8 cellular contexts compared by ENCODE assay signal in the genomic region with DNA sequence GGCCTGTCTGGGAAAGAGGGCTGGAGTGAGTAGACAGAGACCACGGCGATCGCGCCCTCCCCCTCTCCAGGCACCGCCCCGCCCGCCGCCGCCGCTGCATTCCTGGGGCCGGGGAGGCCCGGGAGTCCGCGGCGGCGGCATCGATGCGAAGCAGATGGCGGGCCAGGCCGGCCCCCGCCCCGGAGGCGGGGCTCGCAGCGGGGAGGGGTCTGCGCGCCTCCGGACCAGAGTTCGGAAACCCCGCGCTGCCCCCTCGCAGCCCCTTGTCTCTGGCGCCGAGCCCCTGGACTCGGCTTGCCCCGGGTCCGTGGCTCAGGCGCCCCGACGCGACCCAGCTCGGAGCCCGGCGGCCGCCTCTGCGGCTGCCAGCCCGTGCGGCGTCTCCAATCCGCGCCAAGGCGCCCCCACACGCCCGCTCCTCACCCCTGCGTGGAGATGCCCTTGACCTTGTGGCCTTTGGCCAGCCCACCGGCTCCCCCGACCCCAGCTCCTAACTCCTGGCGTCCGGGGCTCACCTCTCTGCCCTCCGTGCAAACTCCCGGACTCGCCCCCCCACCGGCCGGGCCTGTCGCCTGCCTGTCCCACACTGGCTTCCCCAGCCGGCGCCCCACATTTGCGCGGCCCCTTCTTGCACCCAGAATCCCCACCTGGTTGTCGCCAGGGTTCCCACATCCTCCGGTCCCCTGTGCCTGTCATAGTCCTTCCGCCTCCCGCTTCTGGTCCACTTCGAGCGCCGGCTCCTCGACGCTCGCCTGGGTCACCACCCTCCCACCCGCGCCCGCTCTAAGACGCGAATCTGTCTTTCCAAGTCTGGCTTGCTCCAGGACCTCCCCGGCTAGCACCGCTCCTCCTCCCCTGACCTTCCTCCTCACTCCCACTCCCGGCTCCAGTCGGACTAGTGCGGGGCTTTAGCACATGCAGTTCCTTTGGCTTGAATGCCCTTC. TPM values are rescaled to one million over a fixed set of nuclear protein-coding genes. Genes with fewer than 3 reads are reported as not detected.
DNase-seq lines count a peak whose midpoint lies in the region; ATAC-seq and TF ChIP-seq lines count a peak whose summit lies in the region.

No MANE protein-coding gene starts in this region.

- peak overlapping the region; percentile 25 for H3K4me3 Mint-ChIP-seq in activated CD4-positive, alpha-beta memory T cell treated with anti-CD3 and anti-CD28 coated beads, Interleukin-2, amount 10 ng/mL, durations not matched to agents 7 days and 5 days

- peak overlapping the region; percentile 90 for H3K27ac ChIP-seq in left ventricle myocardium inferior (replicated peaks)

- H3K4me1 Mint-ChIP-seq in activated CD4-positive, alpha-beta memory T cell treated with anti-CD3 and anti-CD28 coated beads, Interleukin-2, amount 10 ng/mL, durations not matched to agents 7 days and 5 days, result peaks cover 13% of the 10 kb centered on the region

- no peaks in the 10 kb centered on the region for H3K36me3 ChIP-seq in left ventricle myocardium inferior

- DNase-seq in activated CD8-positive, alpha-beta memory T cell treated with anti-CD3 and anti-CD28 coated beads for 24 hours, result peak; percentile 72
- DNase-seq in activated CD8-positive, alpha-beta memory T cell treated with anti-CD3 and anti-CD28 coated beads, Interleukin-2, amount 50 U/mL, for 4 hours, result no peak
- no peak for DNase-seq in activated CD4-positive, alpha-beta memory T cell treated with anti-CD3 and anti-CD28 coated beads, Interleukin-2, amount 10 ng/mL, durations not matched to agents 7 days and 5 days
- DNase-seq in left ventricle myocardium inferior (no peak), retinal pigment epithelial cell (ENCODE audit: low read depth) (no peak), NCI-H1417 treated with DMSO at 0.1 percent for 48 hours (lab: John Stamatoyannopoulos, UW) (no peak)
- DNase-seq in effector CD8-positive, alpha-beta T cell (lab: John Stamatoyannopoulos, UW), result no peak

- peaks cover 36% of the 10 kb centered on the region for H3K27me3 ChIP-seq in left ventricle myocardium inferior (ENCODE audit: low read depth)

- ATAC-seq in HG03439 (IDR thresholded peaks at IDR 0.05; ENCODE audit: unreplicated experiment), result no peak

- H3K4me3 ChIP-seq in left ventricle myocardium inferior (peak overlapping the region; percentile 81), retinal pigment epithelial cell (ENCODE audit: low read length) (peak overlapping the region; percentile 58)

- H3K27ac Mint-ChIP-seq in activated CD4-positive, alpha-beta memory T cell treated with anti-CD3 and anti-CD28 coated beads, Interleukin-2, amount 10 ng/mL, durations not matched to agents 7 days and 5 days, result no peak overlapping the region

- no peaks in the 10 kb centered on the region for H3K9me3 ChIP-seq in left ventricle myocardium inferior (replicated peaks)

- POLR2A ChIA-PET in activated CD4-positive, alpha-beta memory T cell treated with anti-CD3 and anti-CD28 coated beads, Interleukin-2, amount 10 ng/mL, durations not matched to agents 7 days and 5 days (lab: Charles Lee), result no interaction called here

- intact Hi-C loops in left ventricle myocardium inferior (cut with micrococcal nuclease), result no loop called here

- H3K36me3 Mint-ChIP-seq in activated CD4-positive, alpha-beta memory T cell treated with anti-CD3 and anti-CD28 coated beads, Interleukin-2, amount 10 ng/mL, durations not matched to agents 7 days and 5 days (ENCODE audit: low read depth), result peaks cover 3% of the 10 kb centered on the region

- peaks cover 57% of the 10 kb centered on the region for H3K27me3 Mint-ChIP-seq in activated CD4-positive, alpha-beta memory T cell treated with anti-CD3 and anti-CD28 coated beads, Interleukin-2, amount 10 ng/mL, durations not matched to agents 7 days and 5 days

- peaks cover 48% of the 10 kb centered on the region for H3K4me1 ChIP-seq in left ventricle myocardium inferior

- H3K9me3 Mint-ChIP-seq in activated CD4-positive, alpha-beta memory T cell treated with anti-CD3 and anti-CD28 coated beads, Interleukin-2, amount 10 ng/mL, durations not matched to agents 7 days and 5 days, result no peaks in the 10 kb centered on the region

- CTCF ChIA-PET in activated CD4-positive, alpha-beta memory T cell treated with anti-CD3 and anti-CD28 coated beads, Interleukin-2, amount 10 ng/mL, durations not matched to agents 7 days and 5 days (lab: Charles Lee), result no interaction called here

- no peak for TF ChIP-seq CTCF in left ventricle myocardium inferior (IDR thresholded peaks at IDR 0.05; ENCODE audit: borderline replicate concordance)
- no peak for TF ChIP-seq CTCF in retinal pigment epithelial cell (conservative IDR thresholded peaks at IDR 0.05; ENCODE audit: low read depth, low read length)

RNA-seq across cellular contexts. Expression of a gene that starts 1.0 kb away (rescaled TPM):
- 1 to 10 TPM; 1.1 to 1.2 TPM for total RNA-seq in activated CD4-positive, alpha-beta memory T cell treated with anti-CD3 and anti-CD28 coated beads, Interleukin-2, amount 10 ng/mL, durations not matched to agents 7 days and 5 days
- total RNA-seq in left ventricle myocardium inferior, result 3.1 TPM

RNA-seq across cellular contexts. Expression of a gene that starts 42.6 kb away (rescaled TPM):
- 1 to 10 TPM; 6.1 to 6.2 TPM for total RNA-seq in activated CD4-positive, alpha-beta memory T cell treated with anti-CD3 and anti-CD28 coated beads, Interleukin-2, amount 10 ng/mL, durations not matched to agents 7 days and 5 days
- 5.0 TPM for total RNA-seq in left ventricle myocardium inferior

RNA-seq across cellular contexts. Expression of a gene that starts 59.0 kb away (rescaled TPM):
- 10 to 100 TPM; 31.1 to 32.8 TPM for total RNA-seq in activated CD4-positive, alpha-beta memory T cell treated with anti-CD3 and anti-CD28 coated beads, Interleukin-2, amount 10 ng/mL, durations not matched to agents 7 days and 5 days
- total RNA-seq in left ventricle myocardium inferior, result 16.1 TPM
